1 cellular context compared by ENCODE assay signal in genomic region chr2:229943171-229943570, GRCh38.
TF ChIP-seq lines count a peak whose summit lies in the region.

No MANE protein-coding gene starts in this region.

TF ChIP-seq in GM12878, 131 proteins besides CTCF, POLR2A, EP300 and RAD21:
- peak; percentile 3 for TF ChIP-seq USF1 (IDR thresholded peaks at IDR 0.05; ENCODE audit: borderline replicate concordance, extremely low read length, insufficient read depth, low read depth, low read length)
- TF ChIP-seq, protein P1, sequence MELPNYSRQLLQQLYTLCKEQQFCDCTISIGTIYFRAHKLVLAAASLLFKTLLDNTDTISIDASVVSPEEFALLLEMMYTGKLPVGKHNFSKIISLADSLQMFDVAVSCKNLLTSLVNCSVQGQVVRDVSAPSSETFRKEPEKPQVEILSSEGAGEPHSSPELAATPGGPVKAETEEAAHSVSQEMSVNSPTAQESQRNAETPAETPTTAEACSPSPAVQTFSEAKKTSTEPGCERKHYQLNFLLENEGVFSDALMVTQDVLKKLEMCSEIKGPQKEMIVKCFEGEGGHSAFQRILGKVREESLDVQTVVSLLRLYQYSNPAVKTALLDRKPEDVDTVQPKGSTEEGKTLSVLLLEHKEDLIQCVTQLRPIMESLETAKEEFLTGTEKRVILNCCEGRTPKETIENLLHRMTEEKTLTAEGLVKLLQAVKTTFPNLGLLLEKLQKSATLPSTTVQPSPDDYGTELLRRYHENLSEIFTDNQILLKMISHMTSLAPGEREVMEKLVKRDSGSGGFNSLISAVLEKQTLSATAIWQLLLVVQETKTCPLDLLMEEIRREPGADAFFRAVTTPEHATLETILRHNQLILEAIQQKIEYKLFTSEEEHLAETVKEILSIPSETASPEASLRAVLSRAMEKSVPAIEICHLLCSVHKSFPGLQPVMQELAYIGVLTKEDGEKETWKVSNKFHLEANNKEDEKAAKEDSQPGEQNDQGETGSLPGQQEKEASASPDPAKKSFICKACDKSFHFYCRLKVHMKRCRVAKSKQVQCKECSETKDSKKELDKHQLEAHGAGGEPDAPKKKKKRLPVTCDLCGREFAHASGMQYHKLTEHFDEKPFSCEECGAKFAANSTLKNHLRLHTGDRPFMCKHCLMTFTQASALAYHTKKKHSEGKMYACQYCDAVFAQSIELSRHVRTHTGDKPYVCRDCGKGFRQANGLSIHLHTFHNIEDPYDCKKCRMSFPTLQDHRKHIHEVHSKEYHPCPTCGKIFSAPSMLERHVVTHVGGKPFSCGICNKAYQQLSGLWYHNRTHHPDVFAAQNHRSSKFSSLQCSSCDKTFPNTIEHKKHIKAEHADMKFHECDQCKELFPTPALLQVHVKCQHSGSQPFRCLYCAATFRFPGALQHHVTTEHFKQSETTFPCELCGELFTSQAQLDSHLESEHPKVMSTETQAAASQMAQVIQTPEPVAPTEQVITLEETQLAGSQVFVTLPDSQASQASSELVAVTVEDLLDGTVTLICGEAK (IDR thresholded peaks at IDR 0.05; ENCODE audit: borderline replicate concordance): no peak
